Comparison of ENCODE assay signal across 8 cellular contexts in the genomic region with DNA sequence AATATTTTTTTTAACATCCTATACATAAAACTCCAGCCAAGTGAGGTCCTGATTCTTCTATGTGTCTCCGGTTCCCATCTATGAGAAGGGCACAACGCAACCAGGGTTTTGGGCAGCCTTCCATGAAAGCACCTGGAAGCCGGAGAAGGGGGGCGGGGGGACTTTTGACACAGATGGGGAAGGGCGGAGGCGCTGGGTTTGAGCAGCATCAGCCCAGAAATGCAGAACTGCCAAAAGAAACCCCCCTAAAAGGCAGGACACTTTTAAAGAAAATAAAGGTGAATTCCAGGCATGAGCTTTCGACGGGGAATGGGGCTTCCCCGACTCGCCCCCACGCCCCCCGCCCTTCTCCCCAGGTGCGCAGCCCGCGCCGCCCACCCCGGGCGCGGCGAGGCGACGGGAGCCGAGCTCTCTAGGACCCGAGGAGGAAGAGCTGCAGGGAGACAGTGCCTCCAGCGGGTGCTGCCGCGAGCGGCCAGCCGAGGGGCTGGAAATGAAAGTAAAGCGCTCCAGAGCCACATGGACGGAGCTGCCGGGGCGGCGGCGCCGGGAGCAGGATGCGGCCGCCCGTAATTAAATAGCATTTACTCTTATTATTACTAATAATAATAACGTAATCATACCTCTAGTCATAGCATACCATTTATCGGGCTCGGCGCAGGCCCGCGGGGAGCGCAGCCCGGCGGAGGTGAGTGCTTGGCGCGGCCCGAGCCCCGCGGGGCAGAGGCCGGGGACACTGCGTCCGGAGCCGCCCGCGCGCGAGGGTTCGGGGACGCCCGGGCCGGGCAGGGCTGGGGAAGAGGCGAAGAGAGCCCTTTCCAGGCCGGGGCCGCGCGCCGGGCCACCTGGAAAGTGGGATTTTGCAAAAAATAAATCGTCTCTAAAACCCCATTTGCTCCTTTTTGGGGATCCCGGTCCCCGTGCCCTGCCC. TPM values are rescaled to one million over a fixed set of nuclear protein-coding genes. Genes with fewer than 3 reads are reported as not detected.
DNase-seq lines count a peak whose midpoint lies in the region; ATAC-seq and TF ChIP-seq lines count a peak whose summit lies in the region.

A gene with protein sequence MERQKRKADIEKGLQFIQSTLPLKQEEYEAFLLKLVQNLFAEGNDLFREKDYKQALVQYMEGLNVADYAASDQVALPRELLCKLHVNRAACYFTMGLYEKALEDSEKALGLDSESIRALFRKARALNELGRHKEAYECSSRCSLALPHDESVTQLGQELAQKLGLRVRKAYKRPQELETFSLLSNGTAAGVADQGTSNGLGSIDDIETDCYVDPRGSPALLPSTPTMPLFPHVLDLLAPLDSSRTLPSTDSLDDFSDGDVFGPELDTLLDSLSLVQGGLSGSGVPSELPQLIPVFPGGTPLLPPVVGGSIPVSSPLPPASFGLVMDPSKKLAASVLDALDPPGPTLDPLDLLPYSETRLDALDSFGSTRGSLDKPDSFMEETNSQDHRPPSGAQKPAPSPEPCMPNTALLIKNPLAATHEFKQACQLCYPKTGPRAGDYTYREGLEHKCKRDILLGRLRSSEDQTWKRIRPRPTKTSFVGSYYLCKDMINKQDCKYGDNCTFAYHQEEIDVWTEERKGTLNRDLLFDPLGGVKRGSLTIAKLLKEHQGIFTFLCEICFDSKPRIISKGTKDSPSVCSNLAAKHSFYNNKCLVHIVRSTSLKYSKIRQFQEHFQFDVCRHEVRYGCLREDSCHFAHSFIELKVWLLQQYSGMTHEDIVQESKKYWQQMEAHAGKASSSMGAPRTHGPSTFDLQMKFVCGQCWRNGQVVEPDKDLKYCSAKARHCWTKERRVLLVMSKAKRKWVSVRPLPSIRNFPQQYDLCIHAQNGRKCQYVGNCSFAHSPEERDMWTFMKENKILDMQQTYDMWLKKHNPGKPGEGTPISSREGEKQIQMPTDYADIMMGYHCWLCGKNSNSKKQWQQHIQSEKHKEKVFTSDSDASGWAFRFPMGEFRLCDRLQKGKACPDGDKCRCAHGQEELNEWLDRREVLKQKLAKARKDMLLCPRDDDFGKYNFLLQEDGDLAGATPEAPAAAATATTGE (plus strand): TSS at position 441 of the 931 bp plus-strand sequence. CDS start 19,136 bp downstream, outside the sequence.

- H3K4me3 Mint-ChIP-seq in CD4-positive, alpha-beta T cell, result peak within 1 kb of the TSS; percentile 84
- peak within 1 kb of the TSS; percentile 87 for H3K4me3 Mint-ChIP-seq in memory B cell

- peak; percentile 97 for ATAC-seq in CD4-positive, alpha-beta T cell (ENCODE audit: poor library complexity)
- ATAC-seq in GM19395 (IDR thresholded peaks at IDR 0.05; ENCODE audit: unreplicated experiment) (peak; percentile 90), HG03565 (IDR thresholded peaks at IDR 0.05; ENCODE audit: unreplicated experiment) (peak; percentile 77), memory B cell (ENCODE audit: low read depth) (peak; percentile 90)

- peak; percentile 71 to 82 (median 76) for DNase-seq in CD4-positive, alpha-beta T cell
- DNase-seq in NCI-H82 treated with DMSO at 0.1 percent for 48 hours (lab: John Stamatoyannopoulos, UW; ENCODE audit: unreplicated experiment) (peak; percentile 35), memory B cell (ENCODE audit: low spot score in 2 of 2) (peak; percentile 78 to 86)
- peak; percentile 89 for DNase-seq in activated CD8-positive, alpha-beta memory T cell treated with anti-CD3 and anti-CD28 coated beads for 24 hours
- DNase-seq in effector memory CD4-positive, alpha-beta T cell, result peak; percentile 77 to 79 (median 77)
- DNase-seq in stimulated activated CD8-positive, alpha-beta memory T cell treated with anti-CD3 and anti-CD28 coated beads, Interleukin-12 subunit alpha, Interleukin-12 subunit beta, amount 100 ng/mL, for 24 hours (ENCODE audit: extremely low read depth), result peak; percentile 56

- H3K4me1 Mint-ChIP-seq in CD4-positive, alpha-beta T cell (ENCODE audit: low read depth), result peaks cover 33% of the 10 kb centered on the region
- peaks cover 21% of the 10 kb centered on the region for H3K4me1 Mint-ChIP-seq in memory B cell

- H3K27ac Mint-ChIP-seq in CD4-positive, alpha-beta T cell, result peak within 1 kb of the TSS; percentile 92
- peak within 1 kb of the TSS; percentile 98 for H3K27ac Mint-ChIP-seq in memory B cell

- peak within 1 kb of the TSS; percentile 95 for H3K4me3 ChIP-seq in effector memory CD4-positive, alpha-beta T cell (ENCODE audit: insufficient read depth, low read depth, low read length, poor library complexity, severe bottlenecking)

- H3K36me3 ChIP-seq in effector memory CD4-positive, alpha-beta T cell (ENCODE audit: control insufficient read depth, insufficient read depth, low read length), result no peaks in the 10 kb centered on the region

- POLR2A ChIA-PET in CD4-positive, alpha-beta T cell (lab: Charles Lee), result interaction anchor here (0.6 to 4.3 kb wide), 16 partner anchors 10 to 778 kb away, joined by 3 to 170 read pairs (median 6); a partner anchor contains a TSS

- H3K27ac ChIP-seq in CD4-positive, alpha-beta T cell (ENCODE audit: low read depth, low read length), result peak within 1 kb of the TSS; percentile 83
- H3K27ac ChIP-seq in effector memory CD4-positive, alpha-beta T cell (ENCODE audit: insufficient read depth, low read length, poor library complexity, severe bottlenecking), result peak within 1 kb of the TSS; percentile 88

- no peaks in the 10 kb centered on the region for H3K27me3 Mint-ChIP-seq in CD4-positive, alpha-beta T cell
- H3K27me3 Mint-ChIP-seq in memory B cell, result no peaks in the 10 kb centered on the region

- H3K9me3 Mint-ChIP-seq in CD4-positive, alpha-beta T cell, result no peaks in the 10 kb centered on the region
- H3K9me3 Mint-ChIP-seq in memory B cell, result no peaks in the 10 kb centered on the region

- CTCF ChIA-PET in CD4-positive, alpha-beta T cell (lab: Charles Lee), result interaction anchor here (0.6 to 2.2 kb wide), 17 partner anchors 9 to 334 kb away, joined by 3 to 34 read pairs (median 4); a partner anchor contains a TSS

- H3K36me3 Mint-ChIP-seq in CD4-positive, alpha-beta T cell (ENCODE audit: low read depth), result peaks cover 23% of the 10 kb centered on the region
- peaks cover 2% of the 10 kb centered on the region for H3K36me3 Mint-ChIP-seq in memory B cell

- H3K27me3 ChIP-seq in CD4-positive, alpha-beta T cell (ENCODE audit: control insufficient read depth, insufficient read depth, low read length), result no peaks in the 10 kb centered on the region
- no peaks in the 10 kb centered on the region for H3K27me3 ChIP-seq in effector memory CD4-positive, alpha-beta T cell (replicated peaks; ENCODE audit: control insufficient read depth, insufficient read depth, low read length, poor library complexity, severe bottlenecking)

- TF ChIP-seq CTCF in CD4-positive, alpha-beta T cell (IDR thresholded peaks at IDR 0.05), result peak; percentile 63

- H3K4me1 ChIP-seq in effector memory CD4-positive, alpha-beta T cell (ENCODE audit: control insufficient read depth, insufficient read depth, low read length, poor library complexity, severe bottlenecking), result peaks cover 16% of the 10 kb centered on the region

- H3K9me3 ChIP-seq in CD4-positive, alpha-beta T cell (ENCODE audit: control insufficient read depth, low read length), result no peaks in the 10 kb centered on the region
- no peaks in the 10 kb centered on the region for H3K9me3 ChIP-seq in effector memory CD4-positive, alpha-beta T cell (ENCODE audit: control insufficient read depth, low read length)

- intact Hi-C loops in CD4-positive, alpha-beta T cell (cut with DNase I, micrococcal nuclease), result loop anchor here (1.0 to 5.0 kb wide), 4 partner anchors 15 to 209 kb away; a partner anchor contains a TSS

RNA-seq across cellular contexts. Expression of the gene that starts here (rescaled TPM):
- total RNA-seq in CD4-positive, alpha-beta T cell, result 10 to 100 TPM; 29.5 to 32.7 TPM

Comparison
In these comparisons a context has a peak if more than half of its experiments do, and no peak if none do; other contexts are left out.
1. Peak in every context shown above with its lines: DNase-seq, ATAC-seq, H3K4me3 ChIP-seq and H3K27ac ChIP-seq.
2. DNase-seq: peak in every context shown above with its lines; median percentile 89 in activated CD8-positive, alpha-beta memory T cell treated with anti-CD3 and anti-CD28 coated beads for 24 hours; 82 in memory B cell; 77 in effector memory CD4-positive, alpha-beta T cell; 76 in CD4-positive, alpha-beta T cell; 56 in stimulated activated CD8-positive, alpha-beta memory T cell treated with anti-CD3 and anti-CD28 coated beads, Interleukin-12 subunit alpha, Interleukin-12 subunit beta, amount 100 ng/mL, for 24 hours; 35 in NCI-H82 treated with DMSO at 0.1 percent for 48 hours.